26 cellular contexts compared by ENCODE assay signal in the genomic region with DNA sequence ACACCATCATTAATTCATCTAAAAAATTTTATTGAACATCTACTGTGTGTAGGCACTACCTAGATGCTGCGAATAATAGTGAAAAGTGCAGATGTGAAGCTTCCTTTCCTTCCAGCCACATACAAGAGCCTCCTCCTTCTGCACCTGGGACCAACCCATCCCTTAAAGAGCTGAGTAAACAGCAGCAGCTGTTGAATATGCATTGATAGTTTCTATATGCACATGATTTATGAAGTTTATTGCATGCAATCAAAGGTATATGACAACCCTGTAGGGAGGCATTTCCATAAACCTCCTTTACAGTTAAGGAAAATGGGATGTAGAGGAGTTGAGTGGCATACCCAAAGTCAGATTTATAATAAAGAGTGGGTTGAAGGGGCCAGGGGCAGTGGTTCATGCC.
"Had no signal": no experiment of that assay in that cellular context is flagged by ENCODE, and none has a peak within 500 bp of the region (broad histone marks: within the 10 kb centered on the region; RNA-seq: fewer than 3 reads in every experiment).

No MANE protein-coding gene starts in this region.

- H3K27ac ChIP-seq: coronary artery, dorsolateral prefrontal cortex, epithelial cell of prostate, esophagus squamous epithelium, gastrocnemius medialis, heart right ventricle, left ventricle myocardium inferior, lower lobe of right lung had no signal

- H3K4me1 ChIP-seq: esophagus squamous epithelium, gastrocnemius medialis, left ventricle myocardium inferior, lower lobe of right lung had no signal

- H3K36me3 ChIP-seq: esophagus squamous epithelium, gastrocnemius medialis, heart right ventricle, left ventricle myocardium inferior, lower lobe of right lung had no signal

- H3K4me3 ChIP-seq: coronary artery, dorsolateral prefrontal cortex, esophagus squamous epithelium, gastrocnemius medialis, heart right ventricle, left ventricle myocardium inferior, lower lobe of right lung had no signal

- H3K9me3 ChIP-seq: esophagus squamous epithelium, gastrocnemius medialis, heart right ventricle, left ventricle myocardium inferior, lower lobe of right lung had no signal

- DNase-seq: dermis blood vessel endothelial cell; dorsolateral prefrontal cortex; effector CD4-positive, alpha-beta T cell; effector memory CD4-positive, alpha-beta T cell; erythroblast; esophagus squamous epithelium; foreskin fibroblast; foreskin melanocyte; gastrocnemius medialis; glutamatergic neuron; head of caudate nucleus; heart right ventricle; hippocampal formation; left cardiac atrium; left ventricle myocardium inferior; lower lobe of right lung; mesenchymal stem cell; naive thymus-derived CD4-positive, alpha-beta T cell had no signal

- ATAC-seq: esophagus mucosa; gastrocnemius medialis; heart right ventricle; left cardiac atrium; left lobe of liver; lower lobe of right lung; naive thymus-derived CD4-positive, alpha-beta T cell had no signal

- H3K27me3 ChIP-seq: gastrocnemius medialis had no signal

- FAIRE-seq: colon, endothelial cell of umbilical vein, islet of Langerhans, keratinocyte had no signal
